ENCODE assay signal across 12 cellular contexts in the genomic region with DNA sequence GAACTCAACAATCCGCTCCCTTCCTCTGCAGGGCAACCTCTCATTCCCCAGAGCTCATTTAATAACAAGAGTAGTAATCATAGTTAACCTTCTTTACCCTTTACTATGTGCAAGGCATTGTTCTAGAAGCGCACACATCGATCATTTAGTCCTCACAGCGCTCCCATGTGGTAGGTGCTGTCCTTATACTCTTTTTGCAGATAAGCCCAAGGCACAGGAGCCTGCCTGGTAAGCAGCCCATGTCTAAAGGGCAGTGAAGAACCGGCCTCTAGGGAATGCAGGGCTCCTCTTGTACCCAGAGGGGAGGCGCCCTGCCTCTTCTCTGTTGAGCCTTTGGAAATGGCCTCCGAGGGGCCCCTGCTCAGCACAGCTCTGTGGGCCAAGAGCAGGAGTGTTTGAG. TPM values are rescaled to one million over a fixed set of nuclear protein-coding genes. Genes with fewer than 3 reads are reported as not detected.
DNase-seq lines count a peak whose midpoint lies in the region; ATAC-seq, FAIRE-seq and TF ChIP-seq lines count a peak whose summit lies in the region.
"Had no signal": no experiment of that assay in that cellular context is flagged by ENCODE, and none has a peak within 500 bp of the region (broad histone marks: within the 10 kb centered on the region; RNA-seq: fewer than 3 reads in every experiment).

No MANE protein-coding gene starts in this region.

- H3K36me3 ChIP-seq in DND-41 (ENCODE audit: insufficient read depth, low read length) (no peaks in the 10 kb centered on the region), OCI-LY7 (ENCODE audit: insufficient read depth, low read length) (no peaks in the 10 kb centered on the region), endothelial cell of umbilical vein (ENCODE audit: control insufficient read depth in 2 of 2, extremely low read depth in 1 of 2, insufficient read depth in 2 of 2, low read length in 2 of 2) (no peaks in the 10 kb centered on the region), pancreas (no peaks in the 10 kb centered on the region)

- H4K20me1 ChIP-seq in DND-41 (ENCODE audit: insufficient read depth, low read length): no peaks in the 10 kb centered on the region
- H4K20me1 ChIP-seq in OCI-LY7 (ENCODE audit: insufficient read depth, low read length): no peaks in the 10 kb centered on the region
- H4K20me1 ChIP-seq in endothelial cell of umbilical vein (replicated peaks; ENCODE audit: control insufficient read depth, extremely low read depth, insufficient read depth, low read length): no peaks in the 10 kb centered on the region

- H3K4me1 ChIP-seq in DND-41 (ENCODE audit: insufficient read depth, low read length): no peaks in the 10 kb centered on the region
- no peaks in the 10 kb centered on the region for H3K4me1 ChIP-seq in OCI-LY7 (ENCODE audit: insufficient read depth, low read length, poor library complexity, severe bottlenecking)
- peaks cover 65% of the 10 kb centered on the region for H3K4me1 ChIP-seq in endothelial cell of umbilical vein (ENCODE audit: control insufficient read depth, extremely low read depth, insufficient read depth, low read length)
- peaks cover 0 to 11% (median 9%) of the 10 kb centered on the region in 3 donors for H3K4me1 ChIP-seq in pancreas

- H3K79me2 ChIP-seq in DND-41 (ENCODE audit: insufficient read depth, low read length): no peaks in the 10 kb centered on the region
- no peaks in the 10 kb centered on the region for H3K79me2 ChIP-seq in OCI-LY7 (ENCODE audit: insufficient read depth, low read depth, low read length)
- H3K79me2 ChIP-seq in endothelial cell of umbilical vein (ENCODE audit: control insufficient read depth, insufficient read depth, low read length): peaks cover 6% of the 10 kb centered on the region

- no peak for TF ChIP-seq POLR2A in endothelial cell of umbilical vein (IDR thresholded peaks at IDR 0.05; ENCODE audit: low read depth, low read length)

- dilution Hi-C loops in endothelial cell of umbilical vein (cut with MboI; ENCODE audit: extremely low pct_ligation_motif_present, low sequenced_read_pairs): no loop called here

- no peak for ATAC-seq in DND-41 (ENCODE audit: insufficient read depth, low read depth)
- ATAC-seq in pancreas: no peak
- no peak for ATAC-seq in GM18868 (IDR thresholded peaks at IDR 0.05; ENCODE audit: unreplicated experiment)

- no peaks in the 10 kb centered on the region for H3K9me2 ChIP-seq in OCI-LY7 (ENCODE audit: insufficient read depth, low read length)

- H2AFZ ChIP-seq in DND-41 (ENCODE audit: low read depth, low read length) (no peak overlapping the region), OCI-LY7 (ENCODE audit: low read length) (no peak overlapping the region), endothelial cell of umbilical vein (ENCODE audit: low read depth, low read length) (peak overlapping the region; percentile 15)

- intact Hi-C loops in OCI-LY7 (cut with micrococcal nuclease; ENCODE audit: unreplicated experiment) (no loop called here), endothelial cell of umbilical vein (cut with micrococcal nuclease) (loop anchor here (1.0 to 5.0 kb wide), 3 partner anchors 70 to 354 kb away; no protein-coding TSS in a partner anchor), pancreas (cut with DNase I) (no loop called here)

- no peaks in the 10 kb centered on the region for H3K9me1 ChIP-seq in endothelial cell of umbilical vein (replicated peaks; ENCODE audit: control insufficient read depth, extremely low read depth, insufficient read depth, low read length)

- CTCF ChIA-PET in OCI-LY7 (lab: Charles Lee; ENCODE audit: unreplicated experiment) (no interaction called here), endothelial cell of umbilical vein (lab: Charles Lee) (interaction anchor here (0.5 to 5.2 kb wide), 25 partner anchors 12 to 276 kb away, joined by 3 to 57 read pairs (median 4); a partner anchor contains a TSS)

- no peak overlapping the region for H3K4me2 ChIP-seq in DND-41 (ENCODE audit: insufficient read depth, low read length)
- H3K4me2 ChIP-seq in OCI-LY7 (ENCODE audit: low read length): no peak overlapping the region
- H3K4me2 ChIP-seq in endothelial cell of umbilical vein (ENCODE audit: insufficient read depth, low read length): no peak overlapping the region

- 63 to 67% methylated on average over 7 of the region's 7 CpGs for WGBS in pancreas, 2 donors

- H3K4me3 ChIP-seq in DND-41 (ENCODE audit: low read depth in 1 of 2, low read length in 2 of 2) (no peak overlapping the region), OCI-LY7 (ENCODE audit: low read depth, low read length, poor library complexity, severe bottlenecking) (no peak overlapping the region), endothelial cell of umbilical vein (replicated peaks in 1 of 3; ENCODE audit: insufficient read depth in 1 of 3, low read depth in 1 of 3, low read length in 3 of 3) (no peak overlapping the region), pancreas (no peak overlapping the region)

- TF ChIP-seq CTCF in DND-41 (IDR thresholded peaks at IDR 0.05; ENCODE audit: borderline replicate concordance, extremely low read depth, low read length, poor library complexity, severe bottlenecking) (peak; percentile 17), OCI-LY7 (conservative IDR thresholded peaks at IDR 0.05; ENCODE audit: low read length) (peak; percentile 32; the same call in 1 of the 2 replicates), endothelial cell of umbilical vein (IDR thresholded peaks at IDR 0.05; ENCODE audit: extremely low read depth in 1 of 2, insufficient read depth in 1 of 2, low read depth in 1 of 2, low read length in 2 of 2) (peak; percentile 64 to 65), pancreas (IDR thresholded peaks at IDR 0.05) (no peak)

- H3K9ac ChIP-seq in DND-41 (ENCODE audit: low read depth, low read length): no peak overlapping the region
- H3K9ac ChIP-seq in endothelial cell of umbilical vein (replicated peaks; ENCODE audit: extremely low read depth, insufficient read depth, low read length): no peak overlapping the region

- H3K9me3 ChIP-seq in DND-41 (ENCODE audit: insufficient read depth, low read length, severe bottlenecking): no peaks in the 10 kb centered on the region
- no peaks in the 10 kb centered on the region for H3K9me3 ChIP-seq in OCI-LY7 (ENCODE audit: low read length)
- H3K9me3 ChIP-seq in endothelial cell of umbilical vein (replicated peaks; ENCODE audit: control insufficient read depth, insufficient read depth, low read length): no peaks in the 10 kb centered on the region
- no peaks in the 10 kb centered on the region for H3K9me3 ChIP-seq in pancreas

- H3K27ac ChIP-seq in DND-41 (ENCODE audit: low read length) (no peak overlapping the region), OCI-LY7 (ENCODE audit: low read depth, low read length, poor library complexity, severe bottlenecking) (no peak overlapping the region), endothelial cell of umbilical vein (ENCODE audit: insufficient read depth, low read depth, low read length) (peak overlapping the region; percentile 15), pancreas (peak overlapping the region; percentile 27 to 73 (median 33))

- DNase-seq in DND-41 (no peak), OCI-LY7 (ENCODE audit: low spot score) (no peak), endothelial cell of umbilical vein (ENCODE audit: low read depth, low spot score) (peak; percentile 94), pancreas (no peak), cerebellum (ENCODE audit: low spot score) (no peak), OCI-M2 (lab: John Stamatoyannopoulos, UW; ENCODE audit: unreplicated experiment) (no peak), SIG-M5 treated with dmso at 0.1 percent for 504 hours (lab: John Stamatoyannopoulos, UW; ENCODE audit: unreplicated experiment) (no peak)
- DNase-seq: activated naive CD4-positive, alpha-beta T cell; NCI-H774; SW 1271 had no signal

- POLR2A ChIA-PET in OCI-LY7 (lab: Charles Lee) (no interaction called here), endothelial cell of umbilical vein (lab: Charles Lee) (no interaction called here)

- BruUV-seq in OCI-LY7 (replicated peaks; lab: Mats Ljungman, UMichigan): no TSS peak
- no TSS peak for BruUV-seq in endothelial cell of umbilical vein (replicated peaks; lab: Mats Ljungman, UMichigan)

- H3K27me3 ChIP-seq in DND-41 (ENCODE audit: insufficient read depth, low read length, poor library complexity): peaks cover 7% of the 10 kb centered on the region
- no peaks in the 10 kb centered on the region for H3K27me3 ChIP-seq in endothelial cell of umbilical vein (ENCODE audit: control insufficient read depth in 2 of 2, insufficient read depth in 2 of 2, low read length in 2 of 2)
- H3K27me3 ChIP-seq in pancreas: no peaks in the 10 kb centered on the region

- FAIRE-seq in endothelial cell of umbilical vein (lab: Jason Lieb, UNC) (peak; percentile 89), pancreas (lab: Jason Lieb, UNC) (no peak)
- FAIRE-seq: endometrium had no signal

TF ChIP-seq in endothelial cell of umbilical vein, 7 proteins besides CTCF, POLR2A, EP300 and RAD21:
- TF ChIP-seq, protein P1, sequence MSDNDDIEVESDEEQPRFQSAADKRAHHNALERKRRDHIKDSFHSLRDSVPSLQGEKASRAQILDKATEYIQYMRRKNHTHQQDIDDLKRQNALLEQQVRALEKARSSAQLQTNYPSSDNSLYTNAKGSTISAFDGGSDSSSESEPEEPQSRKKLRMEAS (IDR thresholded peaks at IDR 0.05; ENCODE audit: insufficient read depth, insufficient read length): no peak
- TF ChIP-seq JUN (IDR thresholded peaks at IDR 0.05; ENCODE audit: borderline replicate concordance, insufficient read depth, insufficient read length, low read depth): no peak
- peak; percentile 35 for TF ChIP-seq POLR2AphosphoS5 (IDR thresholded peaks at IDR 0.05; ENCODE audit: insufficient read depth, low read depth, low read length)

RNA-seq across cellular contexts. Expression of a gene that starts 14.3 kb away (rescaled TPM):
- total RNA-seq in OCI-LY7 (2014; rRNA removed; shearing (Covaris generic)): not detected in 2 replicates
- not detected in 2 replicates for total RNA-seq in OCI-LY7 (2022)
- 10.0 and 11.5 TPM in 2 replicates for total RNA-seq in endothelial cell of umbilical vein
- 5.5 and 6.0 TPM in 2 replicates for polyA plus RNA-seq in endothelial cell of umbilical vein
- 5.4 and 5.5 TPM in 2 replicates for polyA plus RNA-seq in endothelial cell of umbilical vein (2011; cell fraction: cytosol; rRNA removed)
- polyA plus RNA-seq in endothelial cell of umbilical vein (2011; cell fraction: nucleus; rRNA removed): 4.6 TPM in 2 replicates
- 6.2 and 6.4 TPM in 2 replicates for polyA plus RNA-seq in endothelial cell of umbilical vein (2012)
- polyA minus RNA-seq in endothelial cell of umbilical vein: 11.7 and 12.7 TPM in 2 replicates
- polyA minus RNA-seq in endothelial cell of umbilical vein (2011; cell fraction: cytosol; rRNA and poly(A)+ RNA removed): 10.8 TPM
- 4.2 and 4.7 TPM in 2 replicates for polyA minus RNA-seq in endothelial cell of umbilical vein (2011; cell fraction: nucleus; rRNA and poly(A)+ RNA removed)
- 10 to 100 TPM in 1 of 6 donors, 1 to 10 TPM in 5; 3.1 to 10.8 (median 3.8) TPM for total RNA-seq in pancreas
- polyA plus RNA-seq in pancreas: 1 to 10 TPM; 3.3 to 3.6 TPM
- 22.0 TPM for total RNA-seq in cerebellum

Comparison
In these comparisons a context has a peak if more than half of its experiments do, and no peak if none do; other contexts are left out.
1. H3K27ac ChIP-seq: peak in endothelial cell of umbilical vein (single experiment) and pancreas (4 of 4); none in DND-41 (single experiment) and OCI-LY7 (single experiment).
2. CTCF ChIP-seq: peak in DND-41 (single experiment), OCI-LY7 (single experiment) and endothelial cell of umbilical vein (2 of 2); none in pancreas (0 of 4).
3. RNA of a gene that starts 14.3 kb away (total RNA-seq): 22.0 TPM in cerebellum (single experiment), 10.0 to 11.5 TPM in endothelial cell of umbilical vein and 3.1 to 10.8 TPM in pancreas; not detected in OCI-LY7; every median in the first group is over 4 times any median in the second.